Comparison of ENCODE assay signal across 13 cellular contexts in genomic region chr7:65004575-65004974, GRCh38. TPM values are rescaled to one million over a fixed set of nuclear protein-coding genes. Genes with fewer than 3 reads are reported as not detected.
DNase-seq lines count a peak whose midpoint lies in the region; ATAC-seq and TF ChIP-seq lines count a peak whose summit lies in the region.
"Had no signal": no experiment of that assay in that cellular context is flagged by ENCODE, and none has a peak within 500 bp of the region (broad histone marks: within the 10 kb centered on the region; RNA-seq: fewer than 3 reads in every experiment).

No MANE protein-coding gene starts in this region.

- H3K9me2 ChIP-seq in Karpas-422 (replicated peaks; ENCODE audit: insufficient read depth, low read length) = no peaks in the 10 kb centered on the region

- H3K4me3 ChIP-seq in CD4-positive, CD25-positive, alpha-beta regulatory T cell (ENCODE audit: low read depth, low read length) = peak overlapping the region; percentile 88
- H3K4me3 ChIP-seq in Karpas-422 (ENCODE audit: low read length) (no peak overlapping the region), brain microvascular endothelial cell (ENCODE audit: low read depth, low read length) (peak overlapping the region; percentile 17), WERI-Rb-1 (ENCODE audit: low read depth, low read length) (no peak overlapping the region)
- H3K4me3 ChIP-seq: HAP-1 had no signal

- H3K36me3 ChIP-seq in CD4-positive, CD25-positive, alpha-beta regulatory T cell (ENCODE audit: control insufficient read depth, insufficient read depth, low read length) = peaks cover 38% of the 10 kb centered on the region
- H3K36me3 ChIP-seq in Karpas-422 (ENCODE audit: insufficient read depth, low read length) (peaks cover 39% of the 10 kb centered on the region), brain microvascular endothelial cell (replicated peaks) (peaks cover 13% of the 10 kb centered on the region), WERI-Rb-1 (peaks cover 25% of the 10 kb centered on the region)
- H3K36me3 ChIP-seq: HAP-1 had no signal

- H3K4me1 Mint-ChIP-seq in CD4-positive, CD25-positive, alpha-beta regulatory T cell = peaks cover 20 to 52% (median 38%) of the 10 kb centered on the region in 4 donors
- H3K4me1 Mint-ChIP-seq in nephron = peaks cover 23% of the 10 kb centered on the region

- H3K27ac Mint-ChIP-seq in CD4-positive, CD25-positive, alpha-beta regulatory T cell = peak overlapping the region; percentile 46 to 95 (median 61)
- no peak overlapping the region for H3K27ac Mint-ChIP-seq in nephron

- H3K27ac ChIP-seq in CD4-positive, CD25-positive, alpha-beta regulatory T cell (ENCODE audit: insufficient read depth, low read length, poor library complexity, severe bottlenecking) = no peak overlapping the region
- H3K27ac ChIP-seq in Karpas-422 (ENCODE audit: low read length) = no peak overlapping the region
- no peak overlapping the region for H3K27ac ChIP-seq in brain microvascular endothelial cell
- H3K27ac ChIP-seq in WERI-Rb-1 = no peak overlapping the region

- TF ChIP-seq CTCF in brain microvascular endothelial cell (IDR thresholded peaks at IDR 0.05; ENCODE audit: low read depth, low read length, missing control alignments) (no peak), nephron (IDR thresholded peaks at IDR 0.05; ENCODE audit: unreplicated experiment in 3 of 3) (no peak), WERI-Rb-1 (IDR thresholded peaks at IDR 0.05; ENCODE audit: low read depth, low read length) (no peak)

- H2AFZ ChIP-seq in Karpas-422 (ENCODE audit: low read length) = no peak overlapping the region

- H3K4me1 ChIP-seq in CD4-positive, CD25-positive, alpha-beta regulatory T cell (ENCODE audit: control insufficient read depth, insufficient read depth, low read length, poor library complexity, severe bottlenecking) = peaks cover 28% of the 10 kb centered on the region
- H3K4me1 ChIP-seq in Karpas-422 (ENCODE audit: low read length) = peaks cover 16% of the 10 kb centered on the region

- H3K36me3 Mint-ChIP-seq in CD4-positive, CD25-positive, alpha-beta regulatory T cell = peaks cover 42% of the 10 kb centered on the region
- H3K36me3 Mint-ChIP-seq in nephron (ENCODE audit: low read depth) = peaks cover 70% of the 10 kb centered on the region

- H3K27me3 ChIP-seq in CD4-positive, CD25-positive, alpha-beta regulatory T cell (ENCODE audit: control insufficient read depth, insufficient read depth, low read length) = no peaks in the 10 kb centered on the region
- H3K27me3 ChIP-seq in Karpas-422 (ENCODE audit: low read length) (no peaks in the 10 kb centered on the region), brain microvascular endothelial cell (replicated peaks) (no peaks in the 10 kb centered on the region), WERI-Rb-1 (ENCODE audit: insufficient read depth, low read depth, severe bottlenecking) (no peaks in the 10 kb centered on the region)

- in situ Hi-C loops in brain microvascular endothelial cell (cut with HindIII; ENCODE audit: low pct_ligation_motif_present, low sequenced_read_pairs) = no loop called here

- H3K4me3 Mint-ChIP-seq in CD4-positive, CD25-positive, alpha-beta regulatory T cell = peak overlapping the region; percentile 90 to 97 (median 95)
- peak overlapping the region; percentile 98 to 99 (median 99) for H3K4me3 Mint-ChIP-seq in nephron

- H3K27me3 Mint-ChIP-seq in CD4-positive, CD25-positive, alpha-beta regulatory T cell = no peaks in the 10 kb centered on the region
- H3K27me3 Mint-ChIP-seq in nephron (ENCODE audit: low read depth) = no peaks in the 10 kb centered on the region
- H3K27me3 Mint-ChIP-seq: stimulated activated naive CD8-positive, alpha-beta T cell treated with anti-CD3 and anti-CD28 coated beads, Interleukin-15, Interleukin-2, amounts not matched to agents 100 ng/mL and 50 ng/mL, for 24 hours had no signal

- H3K79me2 ChIP-seq in Karpas-422 (ENCODE audit: low read length) = peaks cover 64% of the 10 kb centered on the region

- intact Hi-C loops in head of caudate nucleus (cut with DNase I) = no loop called here

- H3K9me3 ChIP-seq in CD4-positive, CD25-positive, alpha-beta regulatory T cell (ENCODE audit: control insufficient read depth in 2 of 2, low read length in 2 of 2) = peaks cover 25 to 26% of the 10 kb centered on the region in 2 experiments
- H3K9me3 ChIP-seq in Karpas-422 (ENCODE audit: low read length) (peaks cover 9% of the 10 kb centered on the region), WERI-Rb-1 (ENCODE audit: severe bottlenecking) (no peaks in the 10 kb centered on the region)

- peaks cover 3 to 30% (median 11%) of the 10 kb centered on the region in 7 donors for H3K9me3 Mint-ChIP-seq in CD4-positive, CD25-positive, alpha-beta regulatory T cell
- peaks cover 50% of the 10 kb centered on the region for H3K9me3 Mint-ChIP-seq in nephron

- no peak overlapping the region for H3K9ac ChIP-seq in Karpas-422 (ENCODE audit: low read length)

- peak overlapping the region; percentile 84 for H3K4me2 ChIP-seq in Karpas-422 (ENCODE audit: low read depth, low read length, poor library complexity, severe bottlenecking)

- no peaks in the 10 kb centered on the region for H4K20me1 ChIP-seq in Karpas-422 (ENCODE audit: insufficient read depth, low read depth, low read length)

- ATAC-seq in CD4-positive, CD25-positive, alpha-beta regulatory T cell (ENCODE audit: low read depth in 2 of 2) = no peak

- no peak for DNase-seq in CD4-positive, CD25-positive, alpha-beta regulatory T cell
- peak; percentile 40 for DNase-seq in Karpas-422
- no peak for DNase-seq in brain microvascular endothelial cell
- no peak for DNase-seq in NCI-H2171 (lab: John Stamatoyannopoulos, UW)
- DNase-seq in head of caudate nucleus = no peak
- no peak for DNase-seq in NK-92 treated with Interleukin-12 subunit alpha and Interleukin-12 subunit beta, amount 100 ng/mL, for 24 hours (lab: John Stamatoyannopoulos, UW)
- no peak for DNase-seq in WERI-Rb-1
- DNase-seq: NCI-H1694; occipital lobe; stimulated activated CD4-positive, alpha-beta T cell treated with anti-CD3 and anti-CD28 coated beads, Interleukin-1b, Interleukin-23, amount 100 ng/mL, for 48 hours had no signal

RNA-seq across cellular contexts. Expression of gene ERV3-1, which starts 1.9 kb away (rescaled TPM):
- total RNA-seq in CD4-positive, CD25-positive, alpha-beta regulatory T cell = 16.7 TPM
- 1 to 10 TPM; 5.8 to 9.6 (median 7.3) TPM for polyA plus RNA-seq in CD4-positive, CD25-positive, alpha-beta regulatory T cell
- total RNA-seq in Karpas-422 (2014; rRNA removed; shearing (Covaris generic); ENCODE audit: low replicate concordance) = 20.0 and 28.8 TPM in 2 replicates

RNA-seq across cellular contexts. Expression of gene ZNF117, which starts 13.7 kb away (rescaled TPM):
- 2.4 TPM for total RNA-seq in CD4-positive, CD25-positive, alpha-beta regulatory T cell
- under 1 TPM; 0.46 to 0.92 (median 0.78) TPM for polyA plus RNA-seq in CD4-positive, CD25-positive, alpha-beta regulatory T cell
- total RNA-seq in Karpas-422 (2014; rRNA removed; shearing (Covaris generic); ENCODE audit: low replicate concordance) = 6.8 and 19.0 TPM in 2 replicates

Comparison
In these comparisons a context has a peak if more than half of its experiments do, and no peak if none do; other contexts are left out.
1. H3K4me3 ChIP-seq: peak in CD4-positive, CD25-positive, alpha-beta regulatory T cell (single experiment) and brain microvascular endothelial cell (single experiment); none in Karpas-422 (single experiment) and WERI-Rb-1 (single experiment).
2. H3K27ac Mint-ChIP-seq: peak in CD4-positive, CD25-positive, alpha-beta regulatory T cell (3 of 3); none in nephron (0 of 3).